In genomic region chr3:135034291-135034768, GRCh38 we compare ENCODE assay signal across 1 cellular context.
TF ChIP-seq lines count a peak whose summit lies in the region.

No MANE protein-coding gene starts in this region.

TF ChIP-seq in GM12878, 131 proteins besides CTCF, POLR2A, EP300 and RAD21 (continued from another document):
- no peak for TF ChIP-seq CUX1 (IDR thresholded peaks at IDR 0.05; ENCODE audit: insufficient replicate concordance, low read depth, low read length)
